ENCODE assay signal across 1 cellular context in the genomic region with DNA sequence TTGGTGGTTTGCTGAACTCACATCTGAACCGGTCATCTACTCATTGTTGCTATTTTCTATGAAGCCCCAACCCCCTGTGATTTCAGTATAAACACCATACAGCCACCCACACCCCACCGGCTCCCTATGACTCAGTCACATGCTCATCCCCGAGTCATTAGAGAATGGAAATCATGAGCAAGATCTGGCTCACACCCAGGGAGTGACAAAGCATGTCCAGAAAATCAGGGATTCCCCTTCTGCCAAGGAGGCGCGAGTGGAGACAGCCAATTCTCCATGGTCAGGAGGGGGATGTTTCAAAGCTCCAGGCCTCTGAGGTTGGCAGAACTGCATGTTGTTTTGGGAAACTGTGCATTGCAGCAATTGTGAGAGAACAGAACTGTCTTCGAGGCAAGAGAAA.
A peak's percentile ranks its signal among the peaks of the same experiment; 100 is the strongest.
TF ChIP-seq lines count a peak whose summit lies in the region.

No MANE protein-coding gene starts in this region.

TF ChIP-seq in HEK293, 187 proteins besides CTCF, POLR2A, EP300 and RAD21 (continued from another document):
- TF ChIP-seq, protein P1, sequence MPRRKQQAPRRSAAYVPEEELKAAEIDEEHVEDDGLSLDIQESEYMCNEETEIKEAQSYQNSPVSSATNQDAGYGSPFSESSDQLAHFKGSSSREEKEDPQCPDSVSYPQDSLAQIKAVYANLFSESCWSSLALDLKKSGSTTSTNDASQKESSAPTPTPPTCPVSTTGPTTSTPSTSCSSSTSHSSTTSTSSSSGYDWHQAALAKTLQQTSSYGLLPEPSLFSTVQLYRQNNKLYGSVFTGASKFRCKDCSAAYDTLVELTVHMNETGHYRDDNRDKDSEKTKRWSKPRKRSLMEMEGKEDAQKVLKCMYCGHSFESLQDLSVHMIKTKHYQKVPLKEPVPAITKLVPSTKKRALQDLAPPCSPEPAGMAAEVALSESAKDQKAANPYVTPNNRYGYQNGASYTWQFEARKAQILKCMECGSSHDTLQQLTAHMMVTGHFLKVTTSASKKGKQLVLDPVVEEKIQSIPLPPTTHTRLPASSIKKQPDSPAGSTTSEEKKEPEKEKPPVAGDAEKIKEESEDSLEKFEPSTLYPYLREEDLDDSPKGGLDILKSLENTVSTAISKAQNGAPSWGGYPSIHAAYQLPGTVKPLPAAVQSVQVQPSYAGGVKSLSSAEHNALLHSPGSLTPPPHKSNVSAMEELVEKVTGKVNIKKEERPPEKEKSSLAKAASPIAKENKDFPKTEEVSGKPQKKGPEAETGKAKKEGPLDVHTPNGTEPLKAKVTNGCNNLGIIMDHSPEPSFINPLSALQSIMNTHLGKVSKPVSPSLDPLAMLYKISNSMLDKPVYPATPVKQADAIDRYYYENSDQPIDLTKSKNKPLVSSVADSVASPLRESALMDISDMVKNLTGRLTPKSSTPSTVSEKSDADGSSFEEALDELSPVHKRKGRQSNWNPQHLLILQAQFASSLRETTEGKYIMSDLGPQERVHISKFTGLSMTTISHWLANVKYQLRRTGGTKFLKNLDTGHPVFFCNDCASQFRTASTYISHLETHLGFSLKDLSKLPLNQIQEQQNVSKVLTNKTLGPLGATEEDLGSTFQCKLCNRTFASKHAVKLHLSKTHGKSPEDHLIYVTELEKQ (tag by site-specific recombination; IDR thresholded peaks at IDR 0.05; ENCODE audit: borderline replicate concordance) = peak; percentile 13; the same call in 1 of the 2 replicates
- TF ChIP-seq ZNF843 (tag by site-specific recombination; IDR thresholded peaks at IDR 0.05) (peak; percentile 56; the same call in 1 of the 2 replicates), MZF1 (tag by site-specific recombination; IDR thresholded peaks at IDR 0.05; ENCODE audit: borderline replicate concordance) (0 out of 2 replicates have a peak, but pooled peaks have one; percentile 40), ZNF140 (tag by site-specific recombination; IDR thresholded peaks at IDR 0.05) (no peak), ZFHX2 (tag by site-specific recombination; conservative IDR thresholded peaks at IDR 0.05) (peak; percentile 81), ZNF776 (tag by site-specific recombination; IDR thresholded peaks at IDR 0.05; ENCODE audit: borderline replicate concordance) (no peak), ZBTB20 (tag by site-specific recombination; IDR thresholded peaks at IDR 0.05) (peak; percentile 29; the same call in 1 of the 2 replicates), GLIS1 (tag by site-specific recombination; IDR thresholded peaks at IDR 0.05) (peak; percentile 85), KLF7 (tag by site-specific recombination; IDR thresholded peaks at IDR 0.05; ENCODE audit: borderline replicate concordance) (no peak), ZNF600 (tag by site-specific recombination; IDR thresholded peaks at IDR 0.05) (peak; percentile 37; the same call in 1 of the 2 replicates), WT1 (tag by site-specific recombination; IDR thresholded peaks at IDR 0.05) (no peak), ZNF549 (tag by site-specific recombination; IDR thresholded peaks at IDR 0.05) (no peak), ZSCAN18 (tag by site-specific recombination; IDR thresholded peaks at IDR 0.05) (0 out of 2 replicates have a peak, but pooled peaks have one; percentile 35), BCL11A (tag by site-specific recombination; IDR thresholded peaks at IDR 0.05; ENCODE audit: low read depth) (peak; percentile 69), ZNF184 (tag by site-specific recombination; IDR thresholded peaks at IDR 0.05) (peak; percentile 90), ZNF629 (tag by site-specific recombination; IDR thresholded peaks at IDR 0.05) (peak; percentile 78), ZEB2 (tag by site-specific recombination; IDR thresholded peaks at IDR 0.05) (peak; percentile 92), TRIM28 (IDR thresholded peaks at IDR 0.05; ENCODE audit: borderline replicate concordance, low read length) (no peak), ZBTB21 (tag by site-specific recombination; IDR thresholded peaks at IDR 0.05) (peak; percentile 79), SP3 (tag by site-specific recombination; IDR thresholded peaks at IDR 0.05) (0 out of 2 replicates have a peak, but pooled peaks have one; percentile 19), EGR2 (tag by site-specific recombination; IDR thresholded peaks at IDR 0.05; ENCODE audit: low read depth) (0 out of 2 replicates have a peak, but pooled peaks have one; percentile 32), MYNN (tag by site-specific recombination; IDR thresholded peaks at IDR 0.05; ENCODE audit: borderline replicate concordance) (no peak), ZNF362 (tag by site-specific recombination; IDR thresholded peaks at IDR 0.05) (no peak), ZNF18 (tag by site-specific recombination; IDR thresholded peaks at IDR 0.05) (no peak), GFI1B (tag by site-specific recombination; IDR thresholded peaks at IDR 0.05) (0 out of 2 replicates have a peak, but pooled peaks have one; percentile 53), KLF10 (tag by site-specific recombination; IDR thresholded peaks at IDR 0.05) (0 out of 2 replicates have a peak, but pooled peaks have one; percentile 29), INSM2 (tag by site-specific recombination; IDR thresholded peaks at IDR 0.05) (peak; percentile 80), ZNF548 (tag by site-specific recombination; IDR thresholded peaks at IDR 0.05) (no peak), ZNF692 (tag by site-specific recombination; IDR thresholded peaks at IDR 0.05) (peak; percentile 49; the same call in 1 of the 2 replicates), PATZ1 (tag by site-specific recombination; IDR thresholded peaks at IDR 0.05) (peak; percentile 67; the same call in 1 of the 2 replicates), ZNF660 (tag by site-specific recombination; IDR thresholded peaks at IDR 0.05) (peak; percentile 79), ZNF324 (tag by site-specific recombination; IDR thresholded peaks at IDR 0.05) (peak; percentile 31; the same call in 1 of the 2 replicates)
- TF ChIP-seq, protein P2, sequence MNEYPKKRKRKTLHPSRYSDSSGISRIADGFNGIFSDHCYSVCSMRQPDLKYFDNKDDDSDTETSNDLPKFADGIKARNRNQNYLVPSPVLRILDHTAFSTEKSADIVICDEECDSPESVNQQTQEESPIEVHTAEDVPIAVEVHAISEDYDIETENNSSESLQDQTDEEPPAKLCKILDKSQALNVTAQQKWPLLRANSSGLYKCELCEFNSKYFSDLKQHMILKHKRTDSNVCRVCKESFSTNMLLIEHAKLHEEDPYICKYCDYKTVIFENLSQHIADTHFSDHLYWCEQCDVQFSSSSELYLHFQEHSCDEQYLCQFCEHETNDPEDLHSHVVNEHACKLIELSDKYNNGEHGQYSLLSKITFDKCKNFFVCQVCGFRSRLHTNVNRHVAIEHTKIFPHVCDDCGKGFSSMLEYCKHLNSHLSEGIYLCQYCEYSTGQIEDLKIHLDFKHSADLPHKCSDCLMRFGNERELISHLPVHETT (tag by site-specific recombination; IDR thresholded peaks at IDR 0.05) = peak; percentile 44; the same call in 1 of the 2 replicates
- TF ChIP-seq, protein P3, sequence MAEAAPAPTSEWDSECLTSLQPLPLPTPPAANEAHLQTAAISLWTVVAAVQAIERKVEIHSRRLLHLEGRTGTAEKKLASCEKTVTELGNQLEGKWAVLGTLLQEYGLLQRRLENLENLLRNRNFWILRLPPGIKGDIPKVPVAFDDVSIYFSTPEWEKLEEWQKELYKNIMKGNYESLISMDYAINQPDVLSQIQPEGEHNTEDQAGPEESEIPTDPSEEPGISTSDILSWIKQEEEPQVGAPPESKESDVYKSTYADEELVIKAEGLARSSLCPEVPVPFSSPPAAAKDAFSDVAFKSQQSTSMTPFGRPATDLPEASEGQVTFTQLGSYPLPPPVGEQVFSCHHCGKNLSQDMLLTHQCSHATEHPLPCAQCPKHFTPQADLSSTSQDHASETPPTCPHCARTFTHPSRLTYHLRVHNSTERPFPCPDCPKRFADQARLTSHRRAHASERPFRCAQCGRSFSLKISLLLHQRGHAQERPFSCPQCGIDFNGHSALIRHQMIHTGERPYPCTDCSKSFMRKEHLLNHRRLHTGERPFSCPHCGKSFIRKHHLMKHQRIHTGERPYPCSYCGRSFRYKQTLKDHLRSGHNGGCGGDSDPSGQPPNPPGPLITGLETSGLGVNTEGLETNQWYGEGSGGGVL (tag by site-specific recombination; IDR thresholded peaks at IDR 0.05) = peak; percentile 67
- TF ChIP-seq, protein P4, sequence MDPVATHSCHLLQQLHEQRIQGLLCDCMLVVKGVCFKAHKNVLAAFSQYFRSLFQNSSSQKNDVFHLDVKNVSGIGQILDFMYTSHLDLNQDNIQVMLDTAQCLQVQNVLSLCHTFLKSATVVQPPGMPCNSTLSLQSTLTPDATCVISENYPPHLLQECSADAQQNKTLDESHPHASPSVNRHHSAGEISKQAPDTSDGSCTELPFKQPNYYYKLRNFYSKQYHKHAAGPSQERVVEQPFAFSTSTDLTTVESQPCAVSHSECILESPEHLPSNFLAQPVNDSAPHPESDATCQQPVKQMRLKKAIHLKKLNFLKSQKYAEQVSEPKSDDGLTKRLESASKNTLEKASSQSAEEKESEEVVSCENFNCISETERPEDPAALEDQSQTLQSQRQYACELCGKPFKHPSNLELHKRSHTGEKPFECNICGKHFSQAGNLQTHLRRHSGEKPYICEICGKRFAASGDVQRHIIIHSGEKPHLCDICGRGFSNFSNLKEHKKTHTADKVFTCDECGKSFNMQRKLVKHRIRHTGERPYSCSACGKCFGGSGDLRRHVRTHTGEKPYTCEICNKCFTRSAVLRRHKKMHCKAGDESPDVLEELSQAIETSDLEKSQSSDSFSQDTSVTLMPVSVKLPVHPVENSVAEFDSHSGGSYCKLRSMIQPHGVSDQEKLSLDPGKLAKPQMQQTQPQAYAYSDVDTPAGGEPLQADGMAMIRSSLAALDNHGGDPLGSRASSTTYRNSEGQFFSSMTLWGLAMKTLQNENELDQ (tag by site-specific recombination; IDR thresholded peaks at IDR 0.05; ENCODE audit: low read depth) = no peak
